8 cellular contexts compared by ENCODE assay signal in the genomic region with DNA sequence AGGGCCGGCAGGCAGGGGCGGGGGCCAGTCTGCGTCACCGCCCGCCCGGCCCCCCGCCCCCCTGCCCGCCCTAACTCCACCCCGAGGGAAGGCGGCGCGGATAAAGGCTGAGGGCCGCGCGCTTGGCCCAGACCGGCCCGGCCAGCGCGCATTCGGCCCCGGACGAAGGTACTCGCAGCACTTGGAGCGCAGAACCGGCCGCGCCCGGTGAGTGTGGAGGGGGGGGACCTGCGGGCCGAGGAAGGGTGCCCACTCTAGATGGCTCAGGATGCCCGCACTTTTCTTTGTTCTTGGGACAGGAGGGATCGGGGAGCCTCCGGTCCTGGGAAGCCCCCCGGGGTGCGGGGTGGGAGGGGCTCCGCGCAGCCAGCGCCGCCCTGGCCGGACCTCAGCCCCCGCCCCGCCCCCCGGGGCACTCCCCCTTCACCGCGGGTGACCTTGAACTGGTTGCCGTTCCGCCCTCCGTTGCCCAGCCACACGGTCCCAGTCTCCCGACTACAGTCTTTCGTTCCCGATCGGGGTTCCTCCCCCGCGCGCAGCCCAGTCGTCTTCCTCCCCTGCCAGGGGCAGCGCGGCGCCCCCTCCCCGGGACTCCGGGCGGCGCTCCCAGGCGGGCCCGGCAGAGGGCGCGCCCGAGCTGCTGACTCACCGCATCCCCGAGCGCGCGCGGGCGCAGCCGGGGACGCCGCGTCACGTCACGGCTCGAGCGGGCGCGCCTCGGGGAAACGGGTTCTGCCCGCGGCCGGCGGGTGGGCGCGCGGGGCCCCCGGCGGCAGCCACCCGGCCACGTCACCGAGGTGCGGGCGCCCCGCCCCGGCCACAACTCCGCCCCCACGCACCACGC. TPM values are rescaled to one million over a fixed set of nuclear protein-coding genes. Genes with fewer than 3 reads are reported as not detected.
DNase-seq lines count a peak whose midpoint lies in the region; ATAC-seq and TF ChIP-seq lines count a peak whose summit lies in the region.

Gene MIDN, plus strand, starts transcription at position 130 of the 844 bp plus-strand sequence. CDS start 1,714 bp downstream, outside the sequence.

- peaks cover 20% of the 10 kb centered on the region for H3K36me3 ChIP-seq in neuron (ENCODE audit: insufficient read depth, low read length)
- no peaks in the 10 kb centered on the region for H3K36me3 ChIP-seq in thoracic aorta

- peak within 1 kb of the TSS; percentile 75 for H3K4me3 ChIP-seq in neuron (ENCODE audit: low read length)
- peak within 1 kb of the TSS; percentile 99 for H3K4me3 ChIP-seq in thoracic aorta

- no peaks in the 10 kb centered on the region for H3K27me3 Mint-ChIP-seq in CD4-positive, alpha-beta T cell

- CTCF ChIA-PET in CD4-positive, alpha-beta T cell (lab: Charles Lee): interaction anchor here (0.7 to 1.1 kb wide), 5 partner anchors 13 to 29 kb away, joined by 3 to 12 read pairs (median 4); no protein-coding TSS in a partner anchor

- no peak within 1 kb of the TSS for H2AFZ ChIP-seq in neuron (ENCODE audit: low read depth, low read length)

- H3K9me3 ChIP-seq in CD4-positive, alpha-beta T cell (ENCODE audit: control insufficient read depth, low read length): no peaks in the 10 kb centered on the region
- H3K9me3 ChIP-seq in neuron (ENCODE audit: low read length): no peaks in the 10 kb centered on the region
- no peaks in the 10 kb centered on the region for H3K9me3 ChIP-seq in thoracic aorta

- intact Hi-C loops in CD4-positive, alpha-beta T cell (cut with DNase I, micrococcal nuclease): loop anchor here (1.0 to 10.0 kb wide), 5 partner anchors 11 to 454 kb away; partner anchors contain the start of genes CNN2 (in 1 of the 2), PTBP1 (in 1 of the 2), RNU6-2 (in 1 of the 2) and TMEM259 (in 1 of the 2)

- H3K4me1 Mint-ChIP-seq in CD4-positive, alpha-beta T cell (ENCODE audit: low read depth): peaks cover 11% of the 10 kb centered on the region

- TF ChIP-seq CTCF in CD4-positive, alpha-beta T cell (IDR thresholded peaks at IDR 0.05): peak; percentile 62
- TF ChIP-seq CTCF in foreskin keratinocyte (conservative IDR thresholded peaks at IDR 0.05) (peak; percentile 87), thoracic aorta (IDR thresholded peaks at IDR 0.05) (peak; percentile 82)

- H3K4me3 Mint-ChIP-seq in CD4-positive, alpha-beta T cell: peak within 1 kb of the TSS; percentile 75

- H3K4me1 ChIP-seq in foreskin keratinocyte: peaks cover 4% of the 10 kb centered on the region
- H3K4me1 ChIP-seq in neuron (ENCODE audit: insufficient read depth, low read length): peaks cover 32% of the 10 kb centered on the region
- peaks cover 25 to 51% of the 10 kb centered on the region in 2 donors for H3K4me1 ChIP-seq in thoracic aorta (ENCODE audit: control insufficient read depth in 1 of 2, low read depth in 2 of 2)

- H3K27ac Mint-ChIP-seq in CD4-positive, alpha-beta T cell: peak within 1 kb of the TSS; percentile 92

- no peaks in the 10 kb centered on the region for H3K27me3 ChIP-seq in CD4-positive, alpha-beta T cell (ENCODE audit: control insufficient read depth, insufficient read depth, low read length)
- H3K27me3 ChIP-seq in foreskin keratinocyte (no peaks in the 10 kb centered on the region), neuron (ENCODE audit: insufficient read depth, low read length) (no peaks in the 10 kb centered on the region), thoracic aorta (replicated peaks; ENCODE audit: insufficient read depth) (no peaks in the 10 kb centered on the region)

- no peaks in the 10 kb centered on the region for H3K9me3 Mint-ChIP-seq in CD4-positive, alpha-beta T cell

- H3K27ac ChIP-seq in CD4-positive, alpha-beta T cell (ENCODE audit: low read depth, low read length): peak within 1 kb of the TSS; percentile 77
- H3K27ac ChIP-seq in foreskin keratinocyte (peak within 1 kb of the TSS; percentile 97), thoracic aorta (peak within 1 kb of the TSS; percentile 100)

- POLR2A ChIA-PET in CD4-positive, alpha-beta T cell (lab: Charles Lee): interaction anchor here (0.6 to 2.3 kb wide), 4 partner anchors 12 to 211 kb away, joined by 3 to 57 read pairs (median 13); partner anchors contain the start of gene CIRBP

- peaks cover 22% of the 10 kb centered on the region for H3K36me3 Mint-ChIP-seq in CD4-positive, alpha-beta T cell (ENCODE audit: low read depth)

- peak; percentile 21 for ATAC-seq in CD4-positive, alpha-beta T cell (ENCODE audit: poor library complexity)
- peak; percentile 33 for ATAC-seq in GM19324 (IDR thresholded peaks at IDR 0.05; ENCODE audit: low FRiP score, unreplicated experiment)
- ATAC-seq in HG03460 (IDR thresholded peaks at IDR 0.05; ENCODE audit: unreplicated experiment): peak; percentile 24
- peak; percentile 2 for ATAC-seq in foreskin keratinocyte
- ATAC-seq in thoracic aorta (ENCODE audit: insufficient number of reproducible peaks, low FRiP score, low read depth): peak; percentile 4

- DNase-seq in CD4-positive, alpha-beta T cell: peak; percentile 70 to 88 (median 80)
- DNase-seq in activated gamma-delta T cell (lab: John Stamatoyannopoulos, UW) (peak; percentile 86), foreskin keratinocyte (peak; percentile 59 to 78), thoracic aorta (ENCODE audit: low spot score) (no peak)

TF ChIP-seq in PFSK-1, 5 proteins besides CTCF, POLR2A, EP300 and RAD21:
- TF ChIP-seq TAF1 (IDR thresholded peaks at IDR 0.05; ENCODE audit: borderline replicate concordance, insufficient read depth, low read length): peak; percentile 42; the same call in 1 of the 2 replicates
- no peak for TF ChIP-seq REST (IDR thresholded peaks at IDR 0.05; ENCODE audit: insufficient read depth in 1 of 2, low read depth in 2 of 2, low read length in 2 of 2)
- peak; percentile 99 for TF ChIP-seq POLR2AphosphoS5 (IDR thresholded peaks at IDR 0.05; ENCODE audit: low read depth, low read length)
- TF ChIP-seq SIN3A (IDR thresholded peaks at IDR 0.05; ENCODE audit: borderline replicate concordance, insufficient read depth, low read length): no peak
- peak; percentile 5 for TF ChIP-seq FOXP2 (optimal IDR thresholded peaks at IDR 0.05; ENCODE audit: borderline replicate concordance, extremely low read depth, extremely low read length, insufficient read depth)

RNA-seq across cellular contexts. Expression of gene MIDN, which starts in this region (rescaled TPM):
- 100 to 1,000 TPM; 214 to 228 TPM for total RNA-seq in CD4-positive, alpha-beta T cell
- polyA plus RNA-seq in PFSK-1 (2012; ENCODE audit: insufficient read length, low read depth): 102 TPM
- 21.3 and 24.4 TPM in 2 replicates for total RNA-seq in foreskin keratinocyte
- 16.6 and 17.7 TPM in 2 replicates for polyA plus RNA-seq in foreskin keratinocyte
- 100 to 1,000 TPM in 1 of 2 donors, 10 to 100 TPM in 1; 80.1 to 124 TPM for total RNA-seq in thoracic aorta
